ENCODE assay signal across 7 cellular contexts in genomic region chr3:193805448-193805847, GRCh38.
DNase-seq lines count a peak whose midpoint lies in the region; ATAC-seq and FAIRE-seq lines count a peak whose summit lies in the region.

No MANE protein-coding gene starts in this region.

- ATAC-seq in Right ventricle myocardium superior (ENCODE audit: poor library complexity) (peak; percentile 70), HG02759 (IDR thresholded peaks at IDR 0.05; ENCODE audit: unreplicated experiment) (no peak), HG03280 (IDR thresholded peaks at IDR 0.05; ENCODE audit: unreplicated experiment) (no peak)

- intact Hi-C loops in Right ventricle myocardium superior (cut with DNase I): no loop called here

- FAIRE-seq in RCC 7860 (lab: Jason Lieb, UNC): peak; percentile 96

- DNase-seq in LoVo (ENCODE audit: low spot score) (peak; percentile 91), RCC 7860 (ENCODE audit: low spot score) (peak; percentile 94), Right ventricle myocardium superior (peak; percentile 84), ureter (ENCODE audit: low spot score) (peak; percentile 75), KG1 (lab: John Stamatoyannopoulos, UW) (no peak)
